ENCODE assay signal across 8 cellular contexts in the genomic region with DNA sequence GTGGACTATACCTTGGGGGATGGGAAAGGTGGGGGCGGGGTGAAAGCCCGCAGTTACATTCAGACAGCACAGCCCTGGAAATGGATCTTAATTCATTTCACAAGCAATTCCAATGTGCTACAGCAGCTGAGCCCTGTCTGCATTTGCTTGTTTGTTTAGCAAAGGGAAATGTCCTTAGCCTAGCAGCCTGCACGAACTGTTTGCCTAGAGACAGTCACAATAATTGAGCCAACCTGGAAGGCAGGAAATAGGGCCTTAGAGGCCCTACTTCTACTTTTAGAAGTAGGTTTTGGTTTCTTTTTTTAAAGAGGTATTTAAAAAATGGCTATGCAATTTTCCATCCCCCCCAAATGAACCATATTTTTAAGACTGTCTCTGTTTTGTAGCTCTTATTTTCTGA.
DNase-seq lines count a peak whose midpoint lies in the region; ATAC-seq and TF ChIP-seq lines count a peak whose summit lies in the region.

No MANE protein-coding gene starts in this region.

- TF ChIP-seq CTCF in right atrium auricular region (IDR thresholded peaks at IDR 0.05), result no peak
- TF ChIP-seq CTCF in PC-3 (conservative IDR thresholded peaks at IDR 0.05; ENCODE audit: low read depth, low read length), result no peak

- H3K27me3 ChIP-seq in right atrium auricular region (no peaks in the 10 kb centered on the region), PC-3 (ENCODE audit: low read length) (no peaks in the 10 kb centered on the region)

- CTCF ChIA-PET in PC-3 (lab: Charles Lee), result no interaction called here

- H2AFZ ChIP-seq in PC-3 (ENCODE audit: low read length), result no peak overlapping the region

- peak; percentile 55 to 59 for ATAC-seq in left cardiac atrium
- peak; percentile 87 for ATAC-seq in HG03135 (IDR thresholded peaks at IDR 0.05; ENCODE audit: unreplicated experiment)
- ATAC-seq in PC-3, result peak; percentile 71

- intact Hi-C loops in left cardiac atrium (cut with DNase I) (no loop called here), PC-3 (cut with micrococcal nuclease) (loop anchor here (10.0 kb wide), 1 partner anchor 76 kb away; no protein-coding TSS in a partner anchor)

- H3K9ac ChIP-seq in PC-3 (ENCODE audit: low read length), result peak overlapping the region; percentile 29; the same call in 1 of the 2 replicates

- no peaks in the 10 kb centered on the region for H3K79me2 ChIP-seq in PC-3 (ENCODE audit: low read length)

- H3K36me3 ChIP-seq in right atrium auricular region, result no peaks in the 10 kb centered on the region
- H3K36me3 ChIP-seq in PC-3 (ENCODE audit: low read depth, low read length), result no peaks in the 10 kb centered on the region

- H3K9me3 ChIP-seq in right atrium auricular region (peaks cover 0 to 12% of the 10 kb centered on the region in 2 donors), PC-3 (ENCODE audit: low read length) (no peaks in the 10 kb centered on the region)

- H3K4me2 ChIP-seq in PC-3 (ENCODE audit: low read length), result peak overlapping the region; percentile 20; the same call in 1 of the 2 replicates

- H3K4me3 ChIP-seq in right atrium auricular region (no peak overlapping the region), PC-3 (ENCODE audit: low read length) (no peak overlapping the region)

- DNase-seq in left cardiac atrium (no peak), right atrium auricular region (ENCODE audit: low spot score) (no peak), PC-3 (peak; percentile 56), midbrain (lab: John Stamatoyannopoulos, UW) (peak; percentile 14), SK-N-DZ (ENCODE audit: low spot score) (no peak), occipital lobe (lab: John Stamatoyannopoulos, UW) (no peak), dedifferentiated amniotic fluid mesenchymal stem cell (ENCODE audit: extremely low spot score) (no peak)

- BruUV-seq in PC-3 (replicated peaks; lab: Mats Ljungman, UMichigan), result no TSS peak

- H3K27ac ChIP-seq in right atrium auricular region (no peak overlapping the region), PC-3 (ENCODE audit: low read length) (peak overlapping the region; percentile 45)

- peaks cover 0 to 14% of the 10 kb centered on the region in 2 donors for H3K4me1 ChIP-seq in right atrium auricular region
- peaks cover 20% of the 10 kb centered on the region for H3K4me1 ChIP-seq in PC-3 (ENCODE audit: insufficient read depth, low read length)

- H3K9me2 ChIP-seq in PC-3 (replicated peaks; ENCODE audit: low read length), result no peaks in the 10 kb centered on the region

- H3F3A ChIP-seq in PC-3 (ENCODE audit: low read length, unreplicated experiment), result no peaks in the 10 kb centered on the region

- POLR2A ChIA-PET in PC-3 (lab: Charles Lee; ENCODE audit: unreplicated experiment), result interaction anchor here (0.7 kb wide), 1 partner anchor 18 kb away, joined by 7 read pairs; no protein-coding TSS in a partner anchor

- H4K20me1 ChIP-seq in PC-3 (ENCODE audit: low read length), result no peaks in the 10 kb centered on the region

Comparison
In these comparisons a context has a peak if more than half of its experiments do, and no peak if none do; other contexts are left out.
1. DNase-seq: peak in PC-3 (single experiment) and midbrain (single experiment); none in left cardiac atrium (single experiment), right atrium auricular region (single experiment), SK-N-DZ (single experiment), occipital lobe (single experiment) and dedifferentiated amniotic fluid mesenchymal stem cell (single experiment).
2. Peak in every context shown above with its lines, with median percentiles within 50 percentile points of each other: ATAC-seq.